8 cellular contexts compared by ENCODE assay signal in the genomic region with DNA sequence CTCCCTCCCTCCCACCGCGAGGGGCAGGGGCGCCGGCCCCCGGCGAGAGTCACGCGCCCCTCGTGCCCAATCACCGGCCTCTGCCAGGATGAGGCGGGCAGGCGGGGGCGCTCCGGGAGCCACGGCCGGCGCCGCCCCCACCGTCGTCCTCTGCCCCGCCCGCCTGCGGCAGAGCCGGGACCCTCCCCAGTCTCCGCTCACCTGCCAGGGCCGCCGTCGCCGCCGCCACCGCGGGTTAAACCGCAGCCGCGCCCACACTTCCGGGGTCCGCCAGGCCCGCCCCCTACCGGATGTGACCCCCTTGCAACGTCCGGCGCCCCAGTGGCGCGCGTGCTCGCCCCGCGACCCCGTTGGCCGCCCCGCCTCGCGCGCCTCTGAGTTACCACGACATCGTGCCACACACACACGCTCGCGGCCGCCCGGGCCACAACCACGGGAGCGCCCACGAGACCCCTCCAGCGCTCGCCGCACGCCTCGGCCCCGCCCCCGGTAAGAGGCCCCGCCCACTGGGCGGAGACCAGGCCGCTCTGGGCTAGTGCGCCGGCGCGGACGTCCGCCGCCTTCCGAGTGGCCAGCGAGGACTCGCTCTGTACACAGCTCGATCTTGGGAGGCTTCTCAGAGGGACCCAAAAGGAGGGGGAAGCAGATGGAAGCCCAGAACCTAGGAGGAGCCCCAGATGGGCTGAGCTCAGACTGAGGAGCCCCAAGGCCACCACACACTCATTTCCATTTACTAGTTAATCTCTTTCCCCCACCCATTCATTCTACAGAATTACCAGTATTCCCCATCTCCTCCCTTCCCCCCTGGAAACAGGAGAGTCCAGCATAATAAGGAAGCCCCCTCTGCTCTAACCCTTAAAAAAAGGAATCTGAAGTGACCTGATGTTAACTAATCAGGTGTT. TPM values are rescaled to one million over a fixed set of nuclear protein-coding genes. Genes with fewer than 3 reads are reported as not detected.
A peak's percentile ranks its signal among the peaks of the same experiment; 100 is the strongest.
DNase-seq lines count a peak whose midpoint lies in the region; ATAC-seq, FAIRE-seq and TF ChIP-seq lines count a peak whose summit lies in the region.

Gene VPS37C, minus strand, starts transcription at position 237 of the 902 bp plus-strand sequence. CDS start 22,597 bp downstream, outside the sequence.

- DNase-seq in Caco-2 = peak; percentile 92 to 96
- DNase-seq in HTR-8/SVneo (ENCODE audit: insufficient read length, low spot score) = peak; percentile 93
- peak; percentile 69 for DNase-seq in NOMO-1 treated with dmso at 0.1 percent for 144 hours (lab: John Stamatoyannopoulos, UW; ENCODE audit: unreplicated experiment)
- peak; percentile 71 for DNase-seq in activated CD8-positive, alpha-beta memory T cell treated with anti-CD3 and anti-CD28 coated beads, Interleukin-2, amount 50 U/mL, for 1 hour (ENCODE audit: extremely low read depth)
- peak; percentile 44 to 96 for DNase-seq in H1 (ENCODE audit: low read depth in 1 of 2, low spot score in 2 of 2)
- peak; percentile 90 for DNase-seq in mesendoderm
- DNase-seq in stimulated activated CD8-positive, alpha-beta memory T cell treated with anti-CD3 and anti-CD28 coated beads, Interleukin-12 subunit alpha, Interleukin-12 subunit beta, amount 100 ng/mL, for 4 hours (ENCODE audit: low read depth) = peak; percentile 87

- no peak for TF ChIP-seq RAD21 in H1 (IDR thresholded peaks at IDR 0.05 in 1 of 2, conservative IDR thresholded peaks at IDR 0.05 in 1 of 2; ENCODE audit: low read depth in 2 of 2, low read length in 2 of 2)

- H3K23me2 ChIP-seq in H1 (ENCODE audit: low read depth, low read length) = peaks cover 6% of the 10 kb centered on the region

- peak within 1 kb of the TSS; percentile 65 for H3K4me3 ChIP-seq in Caco-2 (ENCODE audit: low read depth, low read length)
- H3K4me3 ChIP-seq in H1 (ENCODE audit: extremely low read depth in 1 of 4, insufficient read depth in 2 of 4, low read depth in 3 of 4, low read length in 4 of 4) = peak within 1 kb of the TSS; percentile 70 to 83 (median 77)
- H3K4me3 ChIP-seq in mesendoderm (ENCODE audit: low read length) = peak within 1 kb of the TSS; percentile 67

- H3K79me1 ChIP-seq in H1 (ENCODE audit: low read depth, low read length) (no peaks in the 10 kb centered on the region; the same call in 1 of the 2 replicates), mesendoderm (ENCODE audit: low read length) (peaks cover 13% of the 10 kb centered on the region)

- TF ChIP-seq POLR2A in H1 (IDR thresholded peaks at IDR 0.05; ENCODE audit: control extremely low read depth in 1 of 2, low read depth in 2 of 2, low read length in 2 of 2) = peak; percentile 57 to 78

- H4K5ac ChIP-seq in H1 (ENCODE audit: insufficient read length, low read depth, low read length) (peak within 1 kb of the TSS; percentile 94), mesendoderm (ENCODE audit: low read length) (peak within 1 kb of the TSS; percentile 44)

- H3K9me3 Mint-ChIP-seq in Caco-2 (ENCODE audit: unreplicated experiment) = peaks cover 8% of the 10 kb centered on the region

- H3K14ac ChIP-seq in H1 (ENCODE audit: insufficient read length) = no peak within 1 kb of the TSS

- no peak within 1 kb of the TSS for H2BK20ac ChIP-seq in H1 (ENCODE audit: low read length)

- H3K9ac ChIP-seq in H1 (replicated peaks in 1 of 4; ENCODE audit: extremely low read depth in 1 of 4, low read depth in 3 of 4, low read length in 3 of 4) = peak within 1 kb of the TSS; percentile 71 to 86 (median 76)
- peak within 1 kb of the TSS; percentile 90 for H3K9ac ChIP-seq in mesendoderm (ENCODE audit: low read length)

- H3K27me3 Mint-ChIP-seq in Caco-2 (ENCODE audit: insufficient read depth, unreplicated experiment) = no peaks in the 10 kb centered on the region

- H3K27ac ChIP-seq in H1 (ENCODE audit: low read depth, low read length) (peak within 1 kb of the TSS; percentile 88), mesendoderm (ENCODE audit: low read depth, low read length) (peak within 1 kb of the TSS; percentile 93)

- H2BK15ac ChIP-seq in H1 (ENCODE audit: low read length) (peak within 1 kb of the TSS; percentile 12; the same call in 1 of the 2 replicates), mesendoderm (replicated peaks; ENCODE audit: low read depth) (no peak within 1 kb of the TSS)

- TF ChIP-seq CTCF in Caco-2 (IDR thresholded peaks at IDR 0.05; ENCODE audit: insufficient read depth in 1 of 2, low read depth in 1 of 2, low read length in 1 of 2, severe bottlenecking in 1 of 2, unreplicated experiment in 1 of 2) (peak in 1 of 2 experiments; percentile 20), H1 (IDR thresholded peaks at IDR 0.05; ENCODE audit: control extremely low read depth in 1 of 3, insufficient read depth in 1 of 3, low read depth in 1 of 3, low read length in 3 of 3) (no peak)

- peaks cover 51% of the 10 kb centered on the region for H3K4me1 Mint-ChIP-seq in Caco-2 (ENCODE audit: low read depth, unreplicated experiment)

- H3K23ac ChIP-seq in H1 (ENCODE audit: insufficient read length) = no peak within 1 kb of the TSS
- peak within 1 kb of the TSS; percentile 35 for H3K23ac ChIP-seq in mesendoderm (ENCODE audit: low read length)

- peaks cover 24% of the 10 kb centered on the region for H3K36me3 Mint-ChIP-seq in Caco-2 (ENCODE audit: insufficient read depth, unreplicated experiment)

- intact Hi-C loops in Caco-2 (cut with micrococcal nuclease; ENCODE audit: unreplicated experiment) = no loop called here

- ATAC-seq in GM21381 (IDR thresholded peaks at IDR 0.05; ENCODE audit: unreplicated experiment) = peak; percentile 80

- POLR2A ChIA-PET in Caco-2 (lab: Charles Lee) (interaction anchor here (0.6 to 1.1 kb wide), 5 partner anchors 11 to 249 kb away, joined by 3 to 4 read pairs (median 3); partner anchors contain the start of gene TMEM109), H1 (lab: Charles Lee; ENCODE audit: partially characterized antibody) (interaction anchor here (1.0 to 3.1 kb wide), 2 partner anchors 10 to 11 kb away, joined by 3 to 12 read pairs; no protein-coding TSS in a partner anchor)

- BruUV-seq in Caco-2 (replicated peaks; lab: Mats Ljungman, UMichigan) = no TSS peak

- H3K36me3 ChIP-seq in Caco-2 (ENCODE audit: control insufficient read depth, insufficient read depth, low read length) = no peaks in the 10 kb centered on the region
- no peaks in the 10 kb centered on the region for H3K36me3 ChIP-seq in H1 (ENCODE audit: control insufficient read depth in 2 of 4, insufficient read depth in 4 of 4, low read length in 3 of 4)
- no peaks in the 10 kb centered on the region for H3K36me3 ChIP-seq in mesendoderm (ENCODE audit: control insufficient read depth, insufficient read depth, low read length)

- H3K4me1 ChIP-seq in Caco-2 (peaks cover 69% of the 10 kb centered on the region), H1 (replicated peaks in 1 of 4; ENCODE audit: control insufficient read depth in 3 of 4, insufficient read depth in 4 of 4, low read length in 3 of 4) (peaks cover 0 to 7% (median 2%) of the 10 kb centered on the region in 4 experiments; a peak in 3 of 7 replicates), mesendoderm (ENCODE audit: control insufficient read depth, low read depth, low read length) (peaks cover 6% of the 10 kb centered on the region)

- H2BK120ac ChIP-seq in H1 (replicated peaks; ENCODE audit: low read depth, low read length) (peak within 1 kb of the TSS; percentile 60), mesendoderm (ENCODE audit: low read depth, low read length) (no peak within 1 kb of the TSS)

- no peak within 1 kb of the TSS for H2BK12ac ChIP-seq in H1 (ENCODE audit: low read depth, low read length)

- H4K8ac ChIP-seq in H1 (ENCODE audit: extremely low read depth, insufficient read depth, low read length) = peak within 1 kb of the TSS; percentile 96
- H4K8ac ChIP-seq in mesendoderm (ENCODE audit: low read depth, low read length) = peak within 1 kb of the TSS; percentile 97

- 0 out of 2 replicates have a peak within 1 kb of the TSS, but pooled peaks have one; percentile 54 for H2AFZ ChIP-seq in H1 (ENCODE audit: low read length)

- peak within 1 kb of the TSS; percentile 94 for H3K4me3 Mint-ChIP-seq in Caco-2 (ENCODE audit: unreplicated experiment)

- peak within 1 kb of the TSS; percentile 92 for H3K27ac Mint-ChIP-seq in Caco-2 (ENCODE audit: unreplicated experiment)

- H2AK5ac ChIP-seq in H1 (ENCODE audit: low read depth, low read length) (0 out of 2 replicates have a peak within 1 kb of the TSS, but pooled peaks have one; percentile 19), mesendoderm (ENCODE audit: low read length) (peak within 1 kb of the TSS; percentile 3)

- H3K4me2 ChIP-seq in H1 (ENCODE audit: insufficient read depth in 1 of 2, low read depth in 2 of 2, low read length in 2 of 2) (peak within 1 kb of the TSS; percentile 81 to 85), mesendoderm (ENCODE audit: low read length) (peak within 1 kb of the TSS; percentile 96)

- H3K18ac ChIP-seq in H1 (ENCODE audit: extremely low read depth, low read length) (peak within 1 kb of the TSS; percentile 93), mesendoderm (ENCODE audit: low read length) (peak within 1 kb of the TSS; percentile 82)

- WGBS in H1 (ENCODE audit: extremely low coverage in 1 of 2, insufficient coverage in 1 of 2, insufficient read length in 1 of 2, insufficient replicate concordance in 2 of 2, low coverage in 1 of 2, low lambda C conversion rate in 2 of 2, missing lambda C conversion rate in 1 of 2), 2 experiments = 0% methylated on average over 13 of the region's 85 CpGs; no CpG with 5 or more reads in 1 of the 2 experiments
- no CpG with 5 or more reads among the region's 85 CpGs for WGBS in mesendoderm (ENCODE audit: extremely low coverage, insufficient coverage, low lambda C conversion rate)

- peak within 1 kb of the TSS; percentile 15 for H3K4ac ChIP-seq in H1 (replicated peaks; ENCODE audit: insufficient read length, low read depth, low read length)
- H3K4ac ChIP-seq in mesendoderm (ENCODE audit: low read depth, low read length) = peak within 1 kb of the TSS; percentile 93

- CTCF ChIA-PET in Caco-2 (lab: Charles Lee) (interaction anchor here (0.5 to 1.0 kb wide), 3 partner anchors 11 to 195 kb away, joined by 3 read pairs; no protein-coding TSS in a partner anchor), H1 (lab: Charles Lee; ENCODE audit: partially characterized antibody) (interaction anchor here (1.7 to 3.9 kb wide), 2 partner anchors 20 to 26 kb away, joined by 6 to 14 read pairs; no protein-coding TSS in a partner anchor)

- no peaks in the 10 kb centered on the region for H3K27me3 ChIP-seq in Caco-2 (replicated peaks; ENCODE audit: control insufficient read depth, insufficient read depth, low read length)
- H3K27me3 ChIP-seq in H1 (replicated peaks in 1 of 4; ENCODE audit: control insufficient read depth in 3 of 4, extremely low read depth in 1 of 4, insufficient read depth in 3 of 4, low read length in 3 of 4) = no peaks in the 10 kb centered on the region
- no peaks in the 10 kb centered on the region for H3K27me3 ChIP-seq in mesendoderm (ENCODE audit: insufficient read depth, low read length, poor library complexity)

- FAIRE-seq in HTR-8/SVneo (lab: Jason Lieb, UNC) (no peak), H1 (lab: Jason Lieb, UNC) (no peak)

- H2BK5ac ChIP-seq in H1 (ENCODE audit: low read depth, low read length) (peak within 1 kb of the TSS; percentile 88; the same call in 1 of the 2 replicates), mesendoderm (ENCODE audit: low read length) (peak within 1 kb of the TSS; percentile 74)

- H4K20me1 ChIP-seq in H1 (replicated peaks in 1 of 2; ENCODE audit: control insufficient read depth in 1 of 2, insufficient read depth in 2 of 2, low read length in 2 of 2) = peaks cover 0 to 4% of the 10 kb centered on the region in 2 experiments

- H4K91ac ChIP-seq in H1 (replicated peaks; ENCODE audit: insufficient read length, low read length) = peak within 1 kb of the TSS; percentile 95

- peak within 1 kb of the TSS; percentile 81 for H3K56ac ChIP-seq in H1 (replicated peaks; ENCODE audit: insufficient read length, low read depth, low read length)
- peak within 1 kb of the TSS; percentile 94 for H3K56ac ChIP-seq in mesendoderm (ENCODE audit: low read length)

- H3K79me2 ChIP-seq in H1 (ENCODE audit: control insufficient read depth in 1 of 2, insufficient read depth in 2 of 2, low read length in 2 of 2) (peaks cover 2 to 35% of the 10 kb centered on the region in 2 experiments; a peak in 2 of 4 replicates), mesendoderm (ENCODE audit: control insufficient read depth, insufficient read depth, low read length) (peaks cover 13% of the 10 kb centered on the region)

- no peaks in the 10 kb centered on the region for H3K9me3 ChIP-seq in Caco-2
- H3K9me3 ChIP-seq in H1 (ENCODE audit: insufficient read depth in 2 of 2, low read depth in 1 of 2, low read length in 1 of 2) = no peaks in the 10 kb centered on the region

- no peak for TF ChIP-seq EP300 in H1 (IDR thresholded peaks at IDR 0.05; ENCODE audit: borderline replicate concordance in 1 of 2, low read depth in 2 of 2, low read length in 2 of 2)

RNA-seq across cellular contexts. Expression of gene VPS37C, which starts in this region (rescaled TPM):
- total RNA-seq in Caco-2 (2022) = 36.0 and 36.3 TPM in 2 replicates
- total RNA-seq in H1 (2021; fragmentation: NEBNext Ultra II Directional; extraction: Animal tissue kit (Norgen Biotek cat#: 25700)) = 18.0 and 21.0 TPM in 2 replicates
- 12.9 and 15.4 TPM in 2 replicates for polyA plus RNA-seq in H1 (2011; rRNA removed)
- 11.8 TPM for polyA plus RNA-seq in H1 (2011; cell fraction: cytosol; rRNA removed)
- 18.5 TPM for polyA plus RNA-seq in H1 (2011; cell fraction: nucleus; rRNA removed)
- 13.4 to 15.3 TPM (median 14.9 TPM) in 4 replicates for polyA plus RNA-seq in H1 (2012, experiment 1 of 2)
- 14.5 TPM for polyA plus RNA-seq in H1 (2012, experiment 2 of 2)
- 12.0 TPM for polyA plus RNA-seq in H1 (2013, experiment 1 of 2)
- polyA plus RNA-seq in H1 (2013, experiment 2 of 2) = 12.1 TPM
- polyA minus RNA-seq in H1 (2011; rRNA and poly(A)+ RNA removed) = 4.8 and 7.2 TPM in 2 replicates
- polyA minus RNA-seq in H1 (2011; cell fraction: cytosol; rRNA and poly(A)+ RNA removed) = 7.1 TPM
- 10.7 TPM for polyA minus RNA-seq in H1 (2011; cell fraction: nucleus; rRNA and poly(A)+ RNA removed)
- polyA plus RNA-seq in mesendoderm (2013, experiment 1 of 2) = 14.1 TPM
- 14.8 TPM for polyA plus RNA-seq in mesendoderm (2013, experiment 2 of 2)

Comparison
In these comparisons a context has a peak if more than half of its experiments do, and no peak if none do; other contexts are left out.
1. Peak in every context shown above with its lines: DNase-seq, ATAC-seq, H3K4me3 ChIP-seq and H3K27ac ChIP-seq.